ENCODE assay signal across 9 cellular contexts in the genomic region with DNA sequence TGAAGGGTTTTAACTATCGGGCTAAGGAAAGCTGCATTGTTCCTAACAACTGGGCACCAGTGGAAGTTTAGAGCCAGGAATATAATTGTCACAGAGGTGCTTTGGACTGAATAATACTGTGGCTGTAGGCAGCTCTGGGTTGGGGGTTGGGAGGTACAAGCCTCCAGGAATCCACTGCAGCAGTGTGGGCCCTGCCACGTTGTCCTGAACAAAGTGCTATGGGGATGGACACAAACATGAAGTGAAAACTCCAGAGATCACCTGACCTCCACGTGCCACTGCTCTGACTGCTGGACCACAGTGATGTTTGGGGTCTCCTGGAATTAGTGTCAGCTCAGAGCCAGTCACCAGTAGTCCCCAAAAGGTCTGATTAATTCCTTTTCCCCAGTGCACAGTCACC.
DNase-seq lines count a peak whose midpoint lies in the region; ATAC-seq and TF ChIP-seq lines count a peak whose summit lies in the region.
"Had no signal": no experiment of that assay in that cellular context is flagged by ENCODE, and none has a peak within 500 bp of the region (broad histone marks: within the 10 kb centered on the region; RNA-seq: fewer than 3 reads in every experiment).

No MANE protein-coding gene starts in this region.

- H3K9ac ChIP-seq in OCI-LY3 (ENCODE audit: low read length), result peak overlapping the region; percentile 12; the same call in 1 of the 2 replicates

- no peaks in the 10 kb centered on the region for H3K27me3 ChIP-seq in CD8-positive, alpha-beta T cell (ENCODE audit: insufficient read depth, low read length)
- H3K27me3 ChIP-seq in OCI-LY3 (ENCODE audit: low read depth, low read length), result no peaks in the 10 kb centered on the region
- H3K27me3 ChIP-seq in effector memory CD4-positive, alpha-beta T cell (replicated peaks; ENCODE audit: control insufficient read depth, insufficient read depth, low read length, poor library complexity, severe bottlenecking), result no peaks in the 10 kb centered on the region

- peak overlapping the region; percentile 18 for H3K27ac ChIP-seq in CD8-positive, alpha-beta T cell (ENCODE audit: low read depth, low read length)
- H3K27ac ChIP-seq in OCI-LY3 (ENCODE audit: low read length), result no peak overlapping the region
- peak overlapping the region; percentile 46 for H3K27ac ChIP-seq in effector memory CD4-positive, alpha-beta T cell (ENCODE audit: insufficient read depth, low read length, poor library complexity, severe bottlenecking)

- peaks cover 22% of the 10 kb centered on the region for H3K36me3 Mint-ChIP-seq in CD8-positive, alpha-beta T cell

- H3K4me3 Mint-ChIP-seq in CD8-positive, alpha-beta T cell, result peak overlapping the region; percentile 74

- no peaks in the 10 kb centered on the region for H3K9me3 Mint-ChIP-seq in CD8-positive, alpha-beta T cell

- peaks cover 98% of the 10 kb centered on the region for H3K4me1 ChIP-seq in CD8-positive, alpha-beta T cell (ENCODE audit: insufficient read depth, low read length)
- peaks cover 78% of the 10 kb centered on the region for H3K4me1 ChIP-seq in OCI-LY3 (ENCODE audit: low read length)
- peaks cover 74% of the 10 kb centered on the region for H3K4me1 ChIP-seq in effector memory CD4-positive, alpha-beta T cell (ENCODE audit: control insufficient read depth, insufficient read depth, low read length, poor library complexity, severe bottlenecking)

- H3K4me1 Mint-ChIP-seq in CD8-positive, alpha-beta T cell (ENCODE audit: low read depth), result peaks cover 94% of the 10 kb centered on the region

- H3K27me3 Mint-ChIP-seq in CD8-positive, alpha-beta T cell (ENCODE audit: low read depth), result no peaks in the 10 kb centered on the region

- H3K4me3 ChIP-seq in CD8-positive, alpha-beta T cell (ENCODE audit: low read depth, low read length), result peak overlapping the region; percentile 33
- H3K4me3 ChIP-seq in OCI-LY3 (ENCODE audit: low read length), result peak overlapping the region; percentile 8; the same call in 1 of the 2 replicates
- H3K4me3 ChIP-seq in effector memory CD4-positive, alpha-beta T cell (ENCODE audit: insufficient read depth, low read depth, low read length, poor library complexity, severe bottlenecking), result peak overlapping the region; percentile 41

- H3K4me2 ChIP-seq in OCI-LY3 (ENCODE audit: low read length), result peak overlapping the region; percentile 68

- H3K9me3 ChIP-seq in CD8-positive, alpha-beta T cell (ENCODE audit: low read length), result no peaks in the 10 kb centered on the region
- H3K9me3 ChIP-seq in OCI-LY3 (ENCODE audit: insufficient read depth, low read length), result no peaks in the 10 kb centered on the region
- no peaks in the 10 kb centered on the region for H3K9me3 ChIP-seq in effector memory CD4-positive, alpha-beta T cell (ENCODE audit: control insufficient read depth, low read length)

- peaks cover 98% of the 10 kb centered on the region for H4K20me1 ChIP-seq in OCI-LY3 (ENCODE audit: insufficient read depth, low read length)

- H3K79me2 ChIP-seq in OCI-LY3 (ENCODE audit: low read length), result peaks cover 97% of the 10 kb centered on the region

- peak overlapping the region; percentile 92 for H3K27ac Mint-ChIP-seq in CD8-positive, alpha-beta T cell

- CTCF ChIA-PET in CD8-positive, alpha-beta T cell (lab: Charles Lee), result interaction anchor here (1.3 to 2.2 kb wide), 2 partner anchors 54 to 114 kb away, joined by 3 to 6 read pairs; no protein-coding TSS in a partner anchor

- intact Hi-C loops in CD8-positive, alpha-beta T cell (cut with DNase I, micrococcal nuclease), result loop anchor here in 1 of 2 experiments (1.0 to 10.0 kb wide), 2 partner anchors 8 to 46 kb away; no protein-coding TSS in a partner anchor

- H3K36me3 ChIP-seq in CD8-positive, alpha-beta T cell (ENCODE audit: insufficient read depth, low read length), result no peaks in the 10 kb centered on the region
- H3K36me3 ChIP-seq in OCI-LY3 (replicated peaks; ENCODE audit: low read depth, low read length), result peaks cover 57% of the 10 kb centered on the region
- no peaks in the 10 kb centered on the region for H3K36me3 ChIP-seq in effector memory CD4-positive, alpha-beta T cell (ENCODE audit: control insufficient read depth, insufficient read depth, low read length)

- ATAC-seq in CD8-positive, alpha-beta T cell, result no peak
- ATAC-seq in GM21423 (IDR thresholded peaks at IDR 0.05; ENCODE audit: unreplicated experiment), result no peak

- TF ChIP-seq CTCF in CD8-positive, alpha-beta T cell (IDR thresholded peaks at IDR 0.05), result no peak
- TF ChIP-seq CTCF in OCI-LY3 (IDR thresholded peaks at IDR 0.05; ENCODE audit: low read depth, low read length), result no peak

- POLR2A ChIA-PET in CD8-positive, alpha-beta T cell (lab: Charles Lee), result interaction anchor here (1.0 to 1.5 kb wide), 5 partner anchors 11 to 93 kb away, joined by 3 to 6 read pairs (median 3); no protein-coding TSS in a partner anchor

- H2AFZ ChIP-seq in OCI-LY3 (ENCODE audit: low read depth, low read length), result no peak overlapping the region

- peak; percentile 13 for DNase-seq in NCI-H345 (lab: John Stamatoyannopoulos, UW)
- DNase-seq in NCI-H345 treated with DMSO at 0.1 percent for 48 hours (lab: John Stamatoyannopoulos, UW; ENCODE audit: unreplicated experiment), result no peak
- DNase-seq in CD8-positive, alpha-beta T cell, result no peak
- no peak for DNase-seq in effector memory CD4-positive, alpha-beta T cell
- DNase-seq in occipital lobe (lab: John Stamatoyannopoulos, UW), result no peak
- DNase-seq in AG20443 (ENCODE audit: low spot score), result no peak
- DNase-seq: mesendoderm had no signal
